ENCODE assay signal across 25 cellular contexts in the genomic region with DNA sequence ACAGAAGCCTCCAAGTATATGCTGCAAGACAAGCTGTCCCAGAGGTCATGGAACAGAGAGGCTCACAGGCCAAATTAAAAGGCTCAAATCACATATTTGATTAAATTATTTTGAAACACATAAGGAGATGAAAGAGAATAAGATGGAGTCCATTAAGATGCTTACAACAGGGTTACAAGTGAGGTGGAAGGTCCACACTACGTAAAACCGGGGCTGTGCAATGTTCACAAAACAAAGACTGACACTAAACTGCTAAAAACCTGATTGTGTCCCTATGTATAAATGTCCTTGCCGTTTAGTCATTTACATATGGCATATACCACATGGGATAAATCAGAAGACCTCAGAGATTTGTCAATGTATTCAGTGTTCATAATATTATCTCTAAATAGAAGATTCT. TPM values are rescaled to one million over a fixed set of nuclear protein-coding genes. Genes with fewer than 3 reads are reported as not detected.
"Had no signal": no experiment of that assay in that cellular context is flagged by ENCODE, and none has a peak within 500 bp of the region (broad histone marks: within the 10 kb centered on the region; RNA-seq: fewer than 3 reads in every experiment).

No MANE protein-coding gene starts in this region.

- H3K27me3 Mint-ChIP-seq: activated CD4-positive, alpha-beta memory T cell treated with anti-CD3 and anti-CD28 coated beads for 36 hours; activated CD8-positive, alpha-beta memory T cell treated with anti-CD3 and anti-CD28 coated beads, Interleukin-2, amount 10 ng/mL, durations not matched to agents 7 days and 5 days; activated T-helper 17 cell treated with anti-CD3 and anti-CD28 coated beads, Interleukin-2, amount 50 U/mL, for 72 hours; central memory CD8-positive, alpha-beta T cell had no signal

- H3K4me3 ChIP-seq: breast epithelium, dorsolateral prefrontal cortex, esophagus squamous epithelium, gastrocnemius medialis, left ventricle myocardium inferior, transverse colon, vagina had no signal

- H3K79me2 ChIP-seq: parathyroid adenoma had no signal

- H3K4me3 Mint-ChIP-seq: activated CD4-positive, alpha-beta memory T cell treated with anti-CD3 and anti-CD28 coated beads for 36 hours; activated CD8-positive, alpha-beta memory T cell treated with anti-CD3 and anti-CD28 coated beads, Interleukin-2, amount 10 ng/mL, durations not matched to agents 7 days and 5 days; central memory CD8-positive, alpha-beta T cell; nephron progenitor cell; stimulated activated effector memory CD8-positive, alpha-beta T cell treated with anti-CD3 and anti-CD28 coated beads, Interleukin-12 subunit alpha, Interleukin-12 subunit beta, amount 100 ng/mL, for 72 hours had no signal

- H3K9me3 Mint-ChIP-seq: central memory CD8-positive, alpha-beta T cell; stimulated activated effector memory CD8-positive, alpha-beta T cell treated with anti-CD3 and anti-CD28 coated beads, Interleukin-12 subunit alpha, Interleukin-12 subunit beta, amount 100 ng/mL, for 72 hours had no signal

- H3K27me3 ChIP-seq: breast epithelium, dorsolateral prefrontal cortex, esophagus squamous epithelium, gastrocnemius medialis, transverse colon, vagina had no signal

- DNase-seq: activated CD4-positive, alpha-beta memory T cell treated with anti-CD3 and anti-CD28 coated beads for 36 hours; activated CD8-positive, alpha-beta memory T cell treated with anti-CD3 and anti-CD28 coated beads, Interleukin-2, amount 10 ng/mL, durations not matched to agents 7 days and 5 days; activated T-cell treated with anti-CD3 and anti-CD28 coated beads, Interleukin-2, amount 50 U/mL, for 1 hour; amniotic stem cell; dorsolateral prefrontal cortex; esophagus squamous epithelium; gastrocnemius medialis; hippocampal formation; kidney glomerular epithelial cell; left ventricle myocardium inferior; midbrain; nephron progenitor cell; nucleus accumbens; right cardiac atrium; stimulated activated CD4-positive, alpha-beta T cell treated with anti-CD3 and anti-CD28 coated beads, Interleukin-1b, Interleukin-23, amount 100 ng/mL, for 48 hours; T-helper 9 cell; transverse colon had no signal

- H3K27ac ChIP-seq: breast epithelium, dorsolateral prefrontal cortex, esophagus squamous epithelium, gastrocnemius medialis, left ventricle myocardium inferior, parathyroid adenoma, transverse colon, vagina had no signal

- H3K9ac ChIP-seq: parathyroid adenoma had no signal

- H3K27ac Mint-ChIP-seq: activated CD4-positive, alpha-beta memory T cell treated with anti-CD3 and anti-CD28 coated beads for 36 hours; activated CD8-positive, alpha-beta memory T cell treated with anti-CD3 and anti-CD28 coated beads, Interleukin-2, amount 10 ng/mL, durations not matched to agents 7 days and 5 days; nephron progenitor cell had no signal

- H3K36me3 Mint-ChIP-seq: stimulated activated effector memory CD8-positive, alpha-beta T cell treated with anti-CD3 and anti-CD28 coated beads, Interleukin-12 subunit alpha, Interleukin-12 subunit beta, amount 100 ng/mL, for 72 hours had no signal

- H3K4me1 ChIP-seq: breast epithelium, left ventricle myocardium inferior, parathyroid adenoma, transverse colon had no signal

- H2AFZ ChIP-seq: parathyroid adenoma had no signal

- H3K9me3 ChIP-seq: gastrocnemius medialis, vagina had no signal

- ATAC-seq: activated CD8-positive, alpha-beta memory T cell treated with anti-CD3 and anti-CD28 coated beads, Interleukin-2, amount 10 ng/mL, durations not matched to agents 7 days and 5 days; activated naive CD4-positive, alpha-beta T cell treated with anti-CD3 and anti-CD28 coated beads, Interleukin-2, amount 50 U/mL, for 72 hours; activated T-helper 17 cell treated with anti-CD3 and anti-CD28 coated beads, Interleukin-2, amount 50 U/mL, for 72 hours; gastrocnemius medialis; right cardiac atrium; stimulated activated effector memory CD8-positive, alpha-beta T cell treated with anti-CD3 and anti-CD28 coated beads, Interleukin-12 subunit alpha, Interleukin-12 subunit beta, amount 100 ng/mL, for 72 hours had no signal

RNA-seq across cellular contexts. Expression of a gene that starts 51.7 kb away (rescaled TPM):
- total RNA-seq: pulmonary artery endothelial cell had no signal
